Comparison of ENCODE assay signal across 26 cellular contexts in the genomic region with DNA sequence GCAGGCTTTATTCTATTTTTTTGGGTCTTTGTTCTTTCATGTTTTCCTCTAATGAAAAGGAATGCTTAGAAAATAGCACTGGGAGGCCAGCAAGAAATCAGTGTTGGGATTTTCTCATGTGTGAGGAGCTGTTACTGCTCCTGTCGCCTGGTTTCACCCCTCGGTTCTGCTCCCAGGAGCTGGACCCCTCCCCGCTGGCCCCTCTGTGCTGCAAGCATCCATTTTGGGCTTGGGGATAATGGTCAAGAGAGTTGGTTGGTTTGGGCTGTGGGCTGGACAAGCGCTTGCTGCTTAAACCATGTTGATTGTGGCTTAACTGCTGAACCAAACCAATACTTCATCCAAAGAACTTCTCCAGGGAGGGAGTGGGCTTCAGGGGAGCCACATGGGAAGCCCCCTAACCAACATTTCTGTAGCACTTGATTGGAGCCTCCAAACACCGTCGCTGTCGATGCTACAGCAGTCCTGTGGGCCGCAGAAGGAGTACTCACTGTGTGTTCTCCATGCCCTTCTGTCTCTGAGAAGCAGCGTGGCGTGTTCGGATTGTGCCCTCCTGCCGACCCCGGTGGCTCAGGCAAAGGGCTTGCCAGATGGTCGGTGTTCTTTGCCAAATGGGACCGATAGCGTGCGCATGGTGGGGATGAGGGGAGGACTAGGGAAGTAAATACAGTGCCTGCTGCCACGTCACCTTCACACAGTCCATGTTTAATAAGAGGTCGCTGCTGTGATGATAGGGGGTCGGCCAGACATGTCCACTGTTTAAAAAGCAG. TPM values are rescaled to one million over a fixed set of nuclear protein-coding genes. Genes with fewer than 3 reads are reported as not detected.
DNase-seq lines count a peak whose midpoint lies in the region; FAIRE-seq and TF ChIP-seq lines count a peak whose summit lies in the region.
"Had no signal": no experiment of that assay in that cellular context is flagged by ENCODE, and none has a peak within 500 bp of the region (broad histone marks: within the 10 kb centered on the region; RNA-seq: fewer than 3 reads in every experiment).

No MANE protein-coding gene starts in this region.

- peaks cover 5% of the 10 kb centered on the region for H3K27me3 Mint-ChIP-seq in glutamatergic neuron (ENCODE audit: unreplicated experiment)
- H3K27me3 Mint-ChIP-seq: activated CD8-positive, alpha-beta T cell treated with anti-CD3 and anti-CD28 coated beads for 36 hours had no signal

- H3K9me3 Mint-ChIP-seq in glutamatergic neuron (ENCODE audit: unreplicated experiment): peaks cover 8% of the 10 kb centered on the region
- H3K9me3 Mint-ChIP-seq: activated CD8-positive, alpha-beta T cell treated with anti-CD3 and anti-CD28 coated beads for 36 hours; activated T-helper 17 cell treated with anti-CD3 and anti-CD28 coated beads, Interleukin-2, amount 50 U/mL, for 72 hours; natural killer cell had no signal

- peak overlapping the region; percentile 43 for H3K4me3 Mint-ChIP-seq in glutamatergic neuron (ENCODE audit: unreplicated experiment)
- H3K4me3 Mint-ChIP-seq: activated CD8-positive, alpha-beta T cell treated with anti-CD3 and anti-CD28 coated beads for 36 hours; activated T-helper 17 cell treated with anti-CD3 and anti-CD28 coated beads, Interleukin-2, amount 50 U/mL, for 72 hours; CD14-positive monocyte; natural killer cell; stimulated activated naive B cell treated with anti-CD40 and anti-IgM and Interleukin-4, amounts not matched to agents 10 μg/mL and 1 μg/mL and 100 μg/mL, for 72 hours had no signal

- peaks cover 4% of the 10 kb centered on the region for H3K36me3 Mint-ChIP-seq in glutamatergic neuron (ENCODE audit: unreplicated experiment)
- H3K36me3 Mint-ChIP-seq: CD14-positive monocyte; natural killer cell; stimulated activated naive B cell treated with anti-CD40 and anti-IgM and Interleukin-4, amounts not matched to agents 10 μg/mL and 1 μg/mL and 100 μg/mL, for 72 hours had no signal

- DNase-seq in NCI-H1092 (lab: John Stamatoyannopoulos, UW) (peak; percentile 4), NCI-H524 (lab: John Stamatoyannopoulos, UW) (peak; percentile 92 to 93), glutamatergic neuron (no peak), substantia nigra (lab: John Stamatoyannopoulos, UW) (peak in 3 of 49 donors; percentile 17 to 64 (median 46)), DMS79 treated with DMSO at 0.1 percent for 48 hours (lab: John Stamatoyannopoulos, UW) (no peak), DMS79 (lab: John Stamatoyannopoulos, UW) (no peak), RCC 7860 (ENCODE audit: low spot score) (no peak)
- DNase-seq: activated CD8-positive, alpha-beta T cell treated with anti-CD3 and anti-CD28 coated beads for 36 hours; activated naive CD4-positive, alpha-beta T cell treated with anti-CD3 and anti-CD28 coated beads, Interleukin-2, amount 50 U/mL, for 16 hours; brain microvascular endothelial cell; Calu3; gastrocnemius medialis; Karpas-422; natural killer cell; NCI-H146; NCI-H774; stimulated activated naive B cell treated with anti-CD40 and anti-IgM and Interleukin-4, amounts not matched to agents 10 μg/mL and 1 μg/mL and 100 μg/mL, for 72 hours; SW 1271; upper lobe of left lung had no signal

- FAIRE-seq in RCC 7860 (lab: Jason Lieb, UNC): no peak
- FAIRE-seq: colon, endothelial cell of umbilical vein had no signal

- H3K27ac ChIP-seq in substantia nigra (ENCODE audit: low read depth, low read length, poor library complexity, severe bottlenecking): peak overlapping the region; percentile 14
- H3K27ac ChIP-seq: brain microvascular endothelial cell, gastrocnemius medialis, hepatocyte, skin epidermis, suprapubic skin had no signal

- peak overlapping the region; percentile 79 for H3K27ac Mint-ChIP-seq in glutamatergic neuron (ENCODE audit: unreplicated experiment)
- H3K27ac Mint-ChIP-seq: activated CD8-positive, alpha-beta T cell treated with anti-CD3 and anti-CD28 coated beads for 36 hours; activated T-helper 17 cell treated with anti-CD3 and anti-CD28 coated beads, Interleukin-2, amount 50 U/mL, for 72 hours; CD14-positive monocyte; natural killer cell; stimulated activated naive B cell treated with anti-CD40 and anti-IgM and Interleukin-4, amounts not matched to agents 10 μg/mL and 1 μg/mL and 100 μg/mL, for 72 hours had no signal

- no peak for TF ChIP-seq CTCF in glutamatergic neuron (IDR thresholded peaks at IDR 0.05; ENCODE audit: partially characterized antibody, unreplicated experiment)

- H3K4me1 Mint-ChIP-seq in glutamatergic neuron (ENCODE audit: low read depth, unreplicated experiment): peaks cover 54% of the 10 kb centered on the region
- H3K4me1 Mint-ChIP-seq: activated T-helper 17 cell treated with anti-CD3 and anti-CD28 coated beads, Interleukin-2, amount 50 U/mL, for 72 hours; CD14-positive monocyte; natural killer cell; stimulated activated naive B cell treated with anti-CD40 and anti-IgM and Interleukin-4, amounts not matched to agents 10 μg/mL and 1 μg/mL and 100 μg/mL, for 72 hours had no signal

RNA-seq across cellular contexts. Expression of gene AGAP1, which starts 40.0 kb away (rescaled TPM):
- total RNA-seq in glutamatergic neuron (ENCODE audit: unreplicated experiment): 153 TPM

Comparison
In these comparisons a context has a peak if more than half of its experiments do, and no peak if none do; other contexts are left out.
1. DNase-seq: peak in NCI-H1092 (single experiment) and NCI-H524 (2 of 2); none in glutamatergic neuron (single experiment), DMS79 treated with DMSO at 0.1 percent for 48 hours (single experiment), DMS79 (single experiment) and RCC 7860 (single experiment).